Comparison of ENCODE assay signal across 1 cellular context in the genomic region with DNA sequence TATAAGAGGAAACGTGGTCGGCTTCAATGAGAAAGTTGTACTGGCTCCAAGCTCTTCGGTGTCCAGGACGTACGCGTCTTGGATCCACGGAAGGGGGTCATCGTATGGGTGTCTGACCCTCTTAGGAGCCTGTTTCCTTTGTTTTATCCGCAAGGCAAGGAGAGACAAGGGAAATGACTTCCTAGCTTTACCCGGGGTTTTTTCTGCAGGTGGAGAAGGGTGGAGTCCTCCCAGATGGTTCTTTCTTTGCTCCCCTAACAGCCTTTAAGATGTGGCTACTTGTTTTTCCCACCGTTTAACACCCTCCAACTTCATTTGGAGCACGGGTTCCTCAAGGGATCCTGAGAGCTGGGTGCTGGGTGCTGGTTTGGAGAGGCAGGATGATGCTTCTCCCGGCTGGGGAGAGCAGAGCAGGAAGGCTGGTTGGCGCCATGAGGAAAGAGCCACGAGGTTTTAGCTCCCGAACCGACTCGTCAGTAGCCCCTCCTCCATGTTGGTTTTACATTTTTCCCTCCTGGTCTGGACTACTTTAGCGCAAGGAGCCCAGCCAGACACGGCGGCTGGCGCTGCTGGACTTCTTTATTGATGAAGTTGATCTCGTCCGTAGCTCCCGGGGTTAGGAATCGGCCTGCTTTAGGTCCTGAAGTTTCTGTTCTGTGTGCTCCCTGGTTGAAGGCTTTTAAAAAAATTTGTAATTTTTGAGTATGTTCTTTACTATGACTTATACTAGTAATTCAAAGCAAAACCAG.
TF ChIP-seq lines count a peak whose summit lies in the region.

No MANE protein-coding gene starts in this region.

TF ChIP-seq in K562, 482 proteins besides CTCF, POLR2A, EP300 and RAD21 (continued from another document and continues in another):
- TF ChIP-seq, protein P1, sequence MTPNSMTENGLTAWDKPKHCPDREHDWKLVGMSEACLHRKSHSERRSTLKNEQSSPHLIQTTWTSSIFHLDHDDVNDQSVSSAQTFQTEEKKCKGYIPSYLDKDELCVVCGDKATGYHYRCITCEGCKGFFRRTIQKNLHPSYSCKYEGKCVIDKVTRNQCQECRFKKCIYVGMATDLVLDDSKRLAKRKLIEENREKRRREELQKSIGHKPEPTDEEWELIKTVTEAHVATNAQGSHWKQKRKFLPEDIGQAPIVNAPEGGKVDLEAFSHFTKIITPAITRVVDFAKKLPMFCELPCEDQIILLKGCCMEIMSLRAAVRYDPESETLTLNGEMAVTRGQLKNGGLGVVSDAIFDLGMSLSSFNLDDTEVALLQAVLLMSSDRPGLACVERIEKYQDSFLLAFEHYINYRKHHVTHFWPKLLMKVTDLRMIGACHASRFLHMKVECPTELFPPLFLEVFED (CRISPR knock-in tag; conservative IDR thresholded peaks at IDR 0.05), result 0 out of 2 replicates have a peak, but pooled peaks have one; percentile 32
- TF ChIP-seq, protein P2, sequence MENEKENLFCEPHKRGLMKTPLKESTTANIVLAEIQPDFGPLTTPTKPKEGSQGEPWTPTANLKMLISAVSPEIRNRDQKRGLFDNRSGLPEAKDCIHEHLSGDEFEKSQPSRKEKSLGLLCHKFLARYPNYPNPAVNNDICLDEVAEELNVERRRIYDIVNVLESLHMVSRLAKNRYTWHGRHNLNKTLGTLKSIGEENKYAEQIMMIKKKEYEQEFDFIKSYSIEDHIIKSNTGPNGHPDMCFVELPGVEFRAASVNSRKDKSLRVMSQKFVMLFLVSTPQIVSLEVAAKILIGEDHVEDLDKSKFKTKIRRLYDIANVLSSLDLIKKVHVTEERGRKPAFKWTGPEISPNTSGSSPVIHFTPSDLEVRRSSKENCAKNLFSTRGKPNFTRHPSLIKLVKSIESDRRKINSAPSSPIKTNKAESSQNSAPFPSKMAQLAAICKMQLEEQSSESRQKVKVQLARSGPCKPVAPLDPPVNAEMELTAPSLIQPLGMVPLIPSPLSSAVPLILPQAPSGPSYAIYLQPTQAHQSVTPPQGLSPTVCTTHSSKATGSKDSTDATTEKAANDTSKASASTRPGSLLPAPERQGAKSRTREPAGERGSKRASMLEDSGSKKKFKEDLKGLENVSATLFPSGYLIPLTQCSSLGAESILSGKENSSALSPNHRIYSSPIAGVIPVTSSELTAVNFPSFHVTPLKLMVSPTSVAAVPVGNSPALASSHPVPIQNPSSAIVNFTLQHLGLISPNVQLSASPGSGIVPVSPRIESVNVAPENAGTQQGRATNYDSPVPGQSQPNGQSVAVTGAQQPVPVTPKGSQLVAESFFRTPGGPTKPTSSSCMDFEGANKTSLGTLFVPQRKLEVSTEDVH (IDR thresholded peaks at IDR 0.05; ENCODE audit: low read depth, partially characterized antibody), result peak; percentile 4
- TF ChIP-seq GABPA (tag; conservative IDR thresholded peaks at IDR 0.05; ENCODE audit: low read depth) (no peak), SMAD4 (CRISPR knock-in tag; conservative IDR thresholded peaks at IDR 0.05) (peak; percentile 73), PHF20 (IDR thresholded peaks at IDR 0.05; ENCODE audit: partially characterized antibody) (no peak), KLF6 (CRISPR knock-in tag; IDR thresholded peaks at IDR 0.05; ENCODE audit: borderline replicate concordance) (peak; percentile 68; the same call in 1 of the 2 replicates), ZNF79 (CRISPR knock-in tag; IDR thresholded peaks at IDR 0.05; ENCODE audit: low read depth) (no peak), PCBP2 (IDR thresholded peaks at IDR 0.05; ENCODE audit: low read depth, low read length, poor library complexity, severe bottlenecking) (no peak), BDP1 (IDR thresholded peaks at IDR 0.05; ENCODE audit: insufficient read depth, insufficient read length) (no peak), LEF1 (IDR thresholded peaks at IDR 0.05) (no peak), SRSF1 (IDR thresholded peaks at IDR 0.05; ENCODE audit: low read depth, low read length) (no peak), EZH2 (IDR thresholded peaks at IDR 0.05; ENCODE audit: borderline replicate concordance, low read depth, low read length) (no peak), EHMT2 (IDR thresholded peaks at IDR 0.05) (no peak), FOXK1 (CRISPR knock-in tag; IDR thresholded peaks at IDR 0.05; ENCODE audit: borderline replicate concordance) (no peak), ERF (CRISPR knock-in tag; IDR thresholded peaks at IDR 0.05) (peak; percentile 84; the same call in 1 of the 2 replicates), TSC22D4 (tag; IDR thresholded peaks at IDR 0.05) (no peak), HMG20A (CRISPR knock-in tag; conservative IDR thresholded peaks at IDR 0.05) (no peak), DIDO1 (tag; IDR thresholded peaks at IDR 0.05; ENCODE audit: low read depth) (0 out of 2 replicates have a peak, but pooled peaks have one; percentile 30), TAF7 (tag; IDR thresholded peaks at IDR 0.05) (peak; percentile 78), ARID1B (IDR thresholded peaks at IDR 0.05) (no peak), GATA2 (CRISPR knock-in tag; IDR thresholded peaks at IDR 0.05) (no peak), HDAC8 (tag; IDR thresholded peaks at IDR 0.05) (0 out of 2 replicates have a peak, but pooled peaks have one; percentile 43), SAP30 (IDR thresholded peaks at IDR 0.05; ENCODE audit: borderline replicate concordance, insufficient read depth, low read depth, low read length, poor library complexity, severe bottlenecking) (peak; percentile 68), NR4A1 (CRISPR knock-in tag; IDR thresholded peaks at IDR 0.05) (0 out of 2 replicates have a peak, but pooled peaks have one; percentile 48), NR4A1 (tag; IDR thresholded peaks at IDR 0.05) (no peak), CBX3 (IDR thresholded peaks at IDR 0.05; ENCODE audit: borderline replicate concordance in 1 of 2, low read length in 2 of 2) (no peak), RBM25 (IDR thresholded peaks at IDR 0.05; ENCODE audit: low read depth, low read length, severe bottlenecking) (no peak), FIP1L1 (IDR thresholded peaks at IDR 0.05; ENCODE audit: low read depth, low read length, poor library complexity, severe bottlenecking) (no peak), L3MBTL2 (IDR thresholded peaks at IDR 0.05) (peak; percentile 74)
- TF ChIP-seq, protein P3, sequence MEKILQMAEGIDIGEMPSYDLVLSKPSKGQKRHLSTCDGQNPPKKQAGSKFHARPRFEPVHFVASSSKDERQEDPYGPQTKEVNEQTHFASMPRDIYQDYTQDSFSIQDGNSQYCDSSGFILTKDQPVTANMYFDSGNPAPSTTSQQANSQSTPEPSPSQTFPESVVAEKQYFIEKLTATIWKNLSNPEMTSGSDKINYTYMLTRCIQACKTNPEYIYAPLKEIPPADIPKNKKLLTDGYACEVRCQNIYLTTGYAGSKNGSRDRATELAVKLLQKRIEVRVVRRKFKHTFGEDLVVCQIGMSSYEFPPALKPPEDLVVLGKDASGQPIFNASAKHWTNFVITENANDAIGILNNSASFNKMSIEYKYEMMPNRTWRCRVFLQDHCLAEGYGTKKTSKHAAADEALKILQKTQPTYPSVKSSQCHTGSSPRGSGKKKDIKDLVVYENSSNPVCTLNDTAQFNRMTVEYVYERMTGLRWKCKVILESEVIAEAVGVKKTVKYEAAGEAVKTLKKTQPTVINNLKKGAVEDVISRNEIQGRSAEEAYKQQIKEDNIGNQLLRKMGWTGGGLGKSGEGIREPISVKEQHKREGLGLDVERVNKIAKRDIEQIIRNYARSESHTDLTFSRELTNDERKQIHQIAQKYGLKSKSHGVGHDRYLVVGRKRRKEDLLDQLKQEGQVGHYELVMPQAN (IDR thresholded peaks at IDR 0.05; ENCODE audit: borderline replicate concordance), result peak; percentile 79; the same call in 1 of the 2 replicates
- TF ChIP-seq, protein P4, sequence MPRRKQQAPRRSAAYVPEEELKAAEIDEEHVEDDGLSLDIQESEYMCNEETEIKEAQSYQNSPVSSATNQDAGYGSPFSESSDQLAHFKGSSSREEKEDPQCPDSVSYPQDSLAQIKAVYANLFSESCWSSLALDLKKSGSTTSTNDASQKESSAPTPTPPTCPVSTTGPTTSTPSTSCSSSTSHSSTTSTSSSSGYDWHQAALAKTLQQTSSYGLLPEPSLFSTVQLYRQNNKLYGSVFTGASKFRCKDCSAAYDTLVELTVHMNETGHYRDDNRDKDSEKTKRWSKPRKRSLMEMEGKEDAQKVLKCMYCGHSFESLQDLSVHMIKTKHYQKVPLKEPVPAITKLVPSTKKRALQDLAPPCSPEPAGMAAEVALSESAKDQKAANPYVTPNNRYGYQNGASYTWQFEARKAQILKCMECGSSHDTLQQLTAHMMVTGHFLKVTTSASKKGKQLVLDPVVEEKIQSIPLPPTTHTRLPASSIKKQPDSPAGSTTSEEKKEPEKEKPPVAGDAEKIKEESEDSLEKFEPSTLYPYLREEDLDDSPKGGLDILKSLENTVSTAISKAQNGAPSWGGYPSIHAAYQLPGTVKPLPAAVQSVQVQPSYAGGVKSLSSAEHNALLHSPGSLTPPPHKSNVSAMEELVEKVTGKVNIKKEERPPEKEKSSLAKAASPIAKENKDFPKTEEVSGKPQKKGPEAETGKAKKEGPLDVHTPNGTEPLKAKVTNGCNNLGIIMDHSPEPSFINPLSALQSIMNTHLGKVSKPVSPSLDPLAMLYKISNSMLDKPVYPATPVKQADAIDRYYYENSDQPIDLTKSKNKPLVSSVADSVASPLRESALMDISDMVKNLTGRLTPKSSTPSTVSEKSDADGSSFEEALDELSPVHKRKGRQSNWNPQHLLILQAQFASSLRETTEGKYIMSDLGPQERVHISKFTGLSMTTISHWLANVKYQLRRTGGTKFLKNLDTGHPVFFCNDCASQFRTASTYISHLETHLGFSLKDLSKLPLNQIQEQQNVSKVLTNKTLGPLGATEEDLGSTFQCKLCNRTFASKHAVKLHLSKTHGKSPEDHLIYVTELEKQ (CRISPR knock-in tag; IDR thresholded peaks at IDR 0.05), result no peak
- TF ChIP-seq, protein P5, sequence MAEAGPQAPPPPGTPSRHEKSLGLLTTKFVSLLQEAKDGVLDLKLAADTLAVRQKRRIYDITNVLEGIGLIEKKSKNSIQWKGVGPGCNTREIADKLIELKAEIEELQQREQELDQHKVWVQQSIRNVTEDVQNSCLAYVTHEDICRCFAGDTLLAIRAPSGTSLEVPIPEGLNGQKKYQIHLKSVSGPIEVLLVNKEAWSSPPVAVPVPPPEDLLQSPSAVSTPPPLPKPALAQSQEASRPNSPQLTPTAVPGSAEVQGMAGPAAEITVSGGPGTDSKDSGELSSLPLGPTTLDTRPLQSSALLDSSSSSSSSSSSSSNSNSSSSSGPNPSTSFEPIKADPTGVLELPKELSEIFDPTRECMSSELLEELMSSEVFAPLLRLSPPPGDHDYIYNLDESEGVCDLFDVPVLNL (CRISPR knock-in tag; IDR thresholded peaks at IDR 0.05; ENCODE audit: low read depth), result no peak
- TF ChIP-seq, protein P6, sequence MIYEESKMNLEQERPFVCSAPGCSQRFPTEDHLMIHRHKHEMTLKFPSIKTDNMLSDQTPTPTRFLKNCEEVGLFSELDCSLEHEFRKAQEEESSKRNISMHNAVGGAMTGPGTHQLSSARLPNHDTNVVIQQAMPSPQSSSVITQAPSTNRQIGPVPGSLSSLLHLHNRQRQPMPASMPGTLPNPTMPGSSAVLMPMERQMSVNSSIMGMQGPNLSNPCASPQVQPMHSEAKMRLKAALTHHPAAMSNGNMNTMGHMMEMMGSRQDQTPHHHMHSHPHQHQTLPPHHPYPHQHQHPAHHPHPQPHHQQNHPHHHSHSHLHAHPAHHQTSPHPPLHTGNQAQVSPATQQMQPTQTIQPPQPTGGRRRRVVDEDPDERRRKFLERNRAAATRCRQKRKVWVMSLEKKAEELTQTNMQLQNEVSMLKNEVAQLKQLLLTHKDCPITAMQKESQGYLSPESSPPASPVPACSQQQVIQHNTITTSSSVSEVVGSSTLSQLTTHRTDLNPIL (CRISPR knock-in tag; IDR thresholded peaks at IDR 0.05), result no peak
- TF ChIP-seq, protein P7, sequence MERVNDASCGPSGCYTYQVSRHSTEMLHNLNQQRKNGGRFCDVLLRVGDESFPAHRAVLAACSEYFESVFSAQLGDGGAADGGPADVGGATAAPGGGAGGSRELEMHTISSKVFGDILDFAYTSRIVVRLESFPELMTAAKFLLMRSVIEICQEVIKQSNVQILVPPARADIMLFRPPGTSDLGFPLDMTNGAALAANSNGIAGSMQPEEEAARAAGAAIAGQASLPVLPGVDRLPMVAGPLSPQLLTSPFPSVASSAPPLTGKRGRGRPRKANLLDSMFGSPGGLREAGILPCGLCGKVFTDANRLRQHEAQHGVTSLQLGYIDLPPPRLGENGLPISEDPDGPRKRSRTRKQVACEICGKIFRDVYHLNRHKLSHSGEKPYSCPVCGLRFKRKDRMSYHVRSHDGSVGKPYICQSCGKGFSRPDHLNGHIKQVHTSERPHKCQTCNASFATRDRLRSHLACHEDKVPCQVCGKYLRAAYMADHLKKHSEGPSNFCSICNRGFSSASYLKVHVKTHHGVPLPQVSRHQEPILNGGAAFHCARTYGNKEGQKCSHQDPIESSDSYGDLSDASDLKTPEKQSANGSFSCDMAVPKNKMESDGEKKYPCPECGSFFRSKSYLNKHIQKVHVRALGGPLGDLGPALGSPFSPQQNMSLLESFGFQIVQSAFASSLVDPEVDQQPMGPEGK (CRISPR knock-in tag; IDR thresholded peaks at IDR 0.05; ENCODE audit: borderline replicate concordance), result peak; percentile 56; the same call in 1 of the 2 replicates
- TF ChIP-seq, protein P8, sequence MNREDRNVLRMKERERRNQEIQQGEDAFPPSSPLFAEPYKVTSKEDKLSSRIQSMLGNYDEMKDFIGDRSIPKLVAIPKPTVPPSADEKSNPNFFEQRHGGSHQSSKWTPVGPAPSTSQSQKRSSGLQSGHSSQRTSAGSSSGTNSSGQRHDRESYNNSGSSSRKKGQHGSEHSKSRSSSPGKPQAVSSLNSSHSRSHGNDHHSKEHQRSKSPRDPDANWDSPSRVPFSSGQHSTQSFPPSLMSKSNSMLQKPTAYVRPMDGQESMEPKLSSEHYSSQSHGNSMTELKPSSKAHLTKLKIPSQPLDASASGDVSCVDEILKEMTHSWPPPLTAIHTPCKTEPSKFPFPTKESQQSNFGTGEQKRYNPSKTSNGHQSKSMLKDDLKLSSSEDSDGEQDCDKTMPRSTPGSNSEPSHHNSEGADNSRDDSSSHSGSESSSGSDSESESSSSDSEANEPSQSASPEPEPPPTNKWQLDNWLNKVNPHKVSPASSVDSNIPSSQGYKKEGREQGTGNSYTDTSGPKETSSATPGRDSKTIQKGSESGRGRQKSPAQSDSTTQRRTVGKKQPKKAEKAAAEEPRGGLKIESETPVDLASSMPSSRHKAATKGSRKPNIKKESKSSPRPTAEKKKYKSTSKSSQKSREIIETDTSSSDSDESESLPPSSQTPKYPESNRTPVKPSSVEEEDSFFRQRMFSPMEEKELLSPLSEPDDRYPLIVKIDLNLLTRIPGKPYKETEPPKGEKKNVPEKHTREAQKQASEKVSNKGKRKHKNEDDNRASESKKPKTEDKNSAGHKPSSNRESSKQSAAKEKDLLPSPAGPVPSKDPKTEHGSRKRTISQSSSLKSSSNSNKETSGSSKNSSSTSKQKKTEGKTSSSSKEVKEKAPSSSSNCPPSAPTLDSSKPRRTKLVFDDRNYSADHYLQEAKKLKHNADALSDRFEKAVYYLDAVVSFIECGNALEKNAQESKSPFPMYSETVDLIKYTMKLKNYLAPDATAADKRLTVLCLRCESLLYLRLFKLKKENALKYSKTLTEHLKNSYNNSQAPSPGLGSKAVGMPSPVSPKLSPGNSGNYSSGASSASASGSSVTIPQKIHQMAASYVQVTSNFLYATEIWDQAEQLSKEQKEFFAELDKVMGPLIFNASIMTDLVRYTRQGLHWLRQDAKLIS (CRISPR knock-in tag; IDR thresholded peaks at IDR 0.05), result peak; percentile 93; the same call in 1 of the 2 replicates
